ENCODE assay signal across 8 cellular contexts in genomic region chr12:116143883-116144266, GRCh38.
DNase-seq lines count a peak whose midpoint lies in the region; ATAC-seq, FAIRE-seq and TF ChIP-seq lines count a peak whose summit lies in the region.

No MANE protein-coding gene starts in this region.

- H3K9me3 ChIP-seq in keratinocyte (ENCODE audit: control insufficient read depth, low read depth, low read length) (no peaks in the 10 kb centered on the region), thyroid gland (no peaks in the 10 kb centered on the region), OCI-LY7 (ENCODE audit: low read length) (no peaks in the 10 kb centered on the region)

- H3K79me2 ChIP-seq in keratinocyte (ENCODE audit: control insufficient read depth, insufficient read depth, low read length) (peaks cover 87% of the 10 kb centered on the region), OCI-LY7 (ENCODE audit: insufficient read depth, low read depth, low read length) (no peaks in the 10 kb centered on the region)

- H3K36me3 ChIP-seq in keratinocyte (ENCODE audit: control insufficient read depth in 2 of 2, extremely low read depth in 1 of 2, insufficient read depth in 2 of 2, low read length in 2 of 2) (no peaks in the 10 kb centered on the region), thyroid gland (no peaks in the 10 kb centered on the region), OCI-LY7 (ENCODE audit: insufficient read depth, low read length) (no peaks in the 10 kb centered on the region)

- no peaks in the 10 kb centered on the region for H3K27me3 Mint-ChIP-seq in activated T-cell treated with anti-CD3 and anti-CD28 coated beads, Interleukin-2, amount 50 U/mL, for 72 hours (ENCODE audit: low read depth)
- no peaks in the 10 kb centered on the region for H3K27me3 Mint-ChIP-seq in activated CD8-positive, alpha-beta T cell treated with anti-CD3 and anti-CD28 coated beads, Interleukin-2, amount 10 ng/mL, durations not matched to agents 7 days and 5 days (ENCODE audit: low read depth)

- ATAC-seq in activated T-cell treated with anti-CD3 and anti-CD28 coated beads, Interleukin-2, amount 50 U/mL, for 72 hours (replicated peaks in 1 of 2): peak; percentile 15 to 17
- ATAC-seq in activated CD8-positive, alpha-beta T cell treated with anti-CD3 and anti-CD28 coated beads, Interleukin-2, amount 10 ng/mL, durations not matched to agents 7 days and 5 days: peak; percentile 18
- no peak for ATAC-seq in GM19395 (IDR thresholded peaks at IDR 0.05; ENCODE audit: unreplicated experiment)

- H3K4me3 ChIP-seq in keratinocyte (ENCODE audit: control insufficient read depth in 2 of 3, extremely low read depth in 1 of 3, insufficient read depth in 2 of 3, low read depth in 1 of 3, low read length in 3 of 3) (peak overlapping the region in 2 of 3 experiments; percentile 4 to 12), thyroid gland (replicated peaks in 1 of 3) (no peak overlapping the region), OCI-LY7 (ENCODE audit: low read depth, low read length, poor library complexity, severe bottlenecking) (no peak overlapping the region)

- no peaks in the 10 kb centered on the region for H3K9me3 Mint-ChIP-seq in activated T-cell treated with anti-CD3 and anti-CD28 coated beads, Interleukin-2, amount 50 U/mL, for 72 hours
- H3K9me3 Mint-ChIP-seq in activated CD8-positive, alpha-beta T cell treated with anti-CD3 and anti-CD28 coated beads, Interleukin-2, amount 10 ng/mL, durations not matched to agents 7 days and 5 days (ENCODE audit: insufficient read depth): no peaks in the 10 kb centered on the region

- H3K4me3 Mint-ChIP-seq in activated T-cell treated with anti-CD3 and anti-CD28 coated beads, Interleukin-2, amount 50 U/mL, for 72 hours: peak overlapping the region; percentile 13 to 81
- H3K4me3 Mint-ChIP-seq in activated CD8-positive, alpha-beta T cell treated with anti-CD3 and anti-CD28 coated beads, Interleukin-2, amount 10 ng/mL, durations not matched to agents 7 days and 5 days: no peak overlapping the region

- intact Hi-C loops in thyroid gland (cut with DNase I) (no loop called here), OCI-LY7 (cut with micrococcal nuclease; ENCODE audit: unreplicated experiment) (loop anchor here (5.0 kb wide), 1 partner anchor 453 kb away; no protein-coding TSS in a partner anchor)

- no peaks in the 10 kb centered on the region for H3K9me2 ChIP-seq in OCI-LY7 (ENCODE audit: insufficient read depth, low read length)

- H3K4me1 ChIP-seq in keratinocyte (ENCODE audit: control insufficient read depth, extremely low read depth, insufficient read depth, low read length) (peaks cover 35% of the 10 kb centered on the region), thyroid gland (peaks cover 24 to 38% of the 10 kb centered on the region in 2 donors), OCI-LY7 (ENCODE audit: insufficient read depth, low read length, poor library complexity, severe bottlenecking) (peaks cover 8% of the 10 kb centered on the region)

- POLR2A ChIA-PET in activated CD8-positive, alpha-beta T cell treated with anti-CD3 and anti-CD28 coated beads, Interleukin-2, amount 10 ng/mL, durations not matched to agents 7 days and 5 days (lab: Charles Lee): no interaction called here
- POLR2A ChIA-PET in OCI-LY7 (lab: Charles Lee): interaction anchor here (0.7 to 1.3 kb wide), 3 partner anchors 13 to 483 kb away, joined by 3 to 6 read pairs (median 3); no protein-coding TSS in a partner anchor

- H4K20me1 ChIP-seq in keratinocyte (ENCODE audit: control insufficient read depth, extremely low read depth, insufficient read depth, low read length) (no peaks in the 10 kb centered on the region), OCI-LY7 (ENCODE audit: insufficient read depth, low read length) (peaks cover 15% of the 10 kb centered on the region)

- H3K36me3 Mint-ChIP-seq in activated T-cell treated with anti-CD3 and anti-CD28 coated beads, Interleukin-2, amount 50 U/mL, for 72 hours (ENCODE audit: insufficient read depth in 2 of 2): no peaks in the 10 kb centered on the region
- H3K36me3 Mint-ChIP-seq in activated CD8-positive, alpha-beta T cell treated with anti-CD3 and anti-CD28 coated beads, Interleukin-2, amount 10 ng/mL, durations not matched to agents 7 days and 5 days (ENCODE audit: low read depth): no peaks in the 10 kb centered on the region

- BruUV-seq in OCI-LY7 (replicated peaks; lab: Mats Ljungman, UMichigan): no TSS peak

- peaks cover 2% of the 10 kb centered on the region for H3K9me1 ChIP-seq in keratinocyte (ENCODE audit: control insufficient read depth, extremely low read depth, insufficient read depth, low read length)

- no peak for TF ChIP-seq POLR2A in thyroid gland (IDR thresholded peaks at IDR 0.05)

- peak overlapping the region; percentile 68 for H3K27ac ChIP-seq in keratinocyte (ENCODE audit: control insufficient read depth, insufficient read depth, low read length)
- H3K27ac ChIP-seq in thyroid gland: peak overlapping the region in 2 of 3 donors; percentile 32 to 41
- no peak overlapping the region for H3K27ac ChIP-seq in OCI-LY7 (ENCODE audit: low read depth, low read length, poor library complexity, severe bottlenecking)

- H3K27ac Mint-ChIP-seq in activated T-cell treated with anti-CD3 and anti-CD28 coated beads, Interleukin-2, amount 50 U/mL, for 72 hours: peak overlapping the region; percentile 95
- H3K27ac Mint-ChIP-seq in activated CD8-positive, alpha-beta T cell treated with anti-CD3 and anti-CD28 coated beads, Interleukin-2, amount 10 ng/mL, durations not matched to agents 7 days and 5 days: peak overlapping the region; percentile 10

- peaks cover 53% of the 10 kb centered on the region for H3K4me1 Mint-ChIP-seq in activated T-cell treated with anti-CD3 and anti-CD28 coated beads, Interleukin-2, amount 50 U/mL, for 72 hours (ENCODE audit: low read depth)
- H3K4me1 Mint-ChIP-seq in activated CD8-positive, alpha-beta T cell treated with anti-CD3 and anti-CD28 coated beads, Interleukin-2, amount 10 ng/mL, durations not matched to agents 7 days and 5 days (ENCODE audit: low read depth): peaks cover 43% of the 10 kb centered on the region

- no peak for DNase-seq in activated T-cell treated with anti-CD3 and anti-CD28 coated beads, Interleukin-2, amount 50 U/mL, for 72 hours
- no peak for DNase-seq in activated T-cell treated with anti-CD3 and anti-CD28 coated beads, Interleukin-2, amount 50 U/mL, for 1 hour
- no peak for DNase-seq in activated CD8-positive, alpha-beta T cell treated with anti-CD3 and anti-CD28 coated beads, Interleukin-2, amount 10 ng/mL, durations not matched to agents 7 days and 5 days
- DNase-seq in keratinocyte (ENCODE audit: low read depth, low spot score): no peak
- no peak for DNase-seq in thyroid gland
- DNase-seq in OCI-LY7 (ENCODE audit: low spot score): no peak
- no peak for DNase-seq in Ammon's horn (ENCODE audit: low spot score)

- FAIRE-seq in keratinocyte (lab: Jason Lieb, UNC): peak; percentile 57

- TF ChIP-seq CTCF in keratinocyte (optimal IDR thresholded peaks at IDR 0.05 in 1 of 3, IDR thresholded peaks at IDR 0.05 in 1 of 3, conservative IDR thresholded peaks at IDR 0.05 in 1 of 3; ENCODE audit: extremely low read depth in 1 of 3, insufficient read depth in 2 of 3, low read length in 3 of 3) (no peak), thyroid gland (IDR thresholded peaks at IDR 0.05) (no peak), OCI-LY7 (conservative IDR thresholded peaks at IDR 0.05; ENCODE audit: low read length) (no peak)

- dilution Hi-C loops in keratinocyte (cut with MboI; ENCODE audit: extremely low pct_ligation_motif_present, low sequenced_read_pairs): no loop called here

- 62 to 73% methylated on average over 1 of the region's 1 CpG for WGBS in thyroid gland, 2 donors

- H3K4me2 ChIP-seq in keratinocyte (ENCODE audit: control insufficient read depth, extremely low read depth, insufficient read depth, low read depth, low read length) (peak overlapping the region; percentile 69), OCI-LY7 (ENCODE audit: low read length) (no peak overlapping the region)

- no peak overlapping the region for H2AFZ ChIP-seq in keratinocyte (ENCODE audit: control insufficient read depth, low read length)
- H2AFZ ChIP-seq in OCI-LY7 (ENCODE audit: low read length): no peak overlapping the region

- no peak overlapping the region for H3K9ac ChIP-seq in keratinocyte (ENCODE audit: control insufficient read depth, extremely low read depth, insufficient read depth, low read length)

- H3K27me3 ChIP-seq in keratinocyte (ENCODE audit: control insufficient read depth, extremely low read depth, insufficient read depth, low read length) (no peaks in the 10 kb centered on the region), thyroid gland (no peaks in the 10 kb centered on the region)

- CTCF ChIA-PET in activated CD8-positive, alpha-beta T cell treated with anti-CD3 and anti-CD28 coated beads, Interleukin-2, amount 10 ng/mL, durations not matched to agents 7 days and 5 days (lab: Charles Lee): interaction anchor here (1.6 to 3.4 kb wide), 2 partner anchors 92 to 132 kb away, joined by 3 to 22 read pairs; no protein-coding TSS in a partner anchor
- CTCF ChIA-PET in OCI-LY7 (lab: Charles Lee; ENCODE audit: unreplicated experiment): no interaction called here

Comparison
In these comparisons a context has a peak if more than half of its experiments do, and no peak if none do; other contexts are left out.
1. H3K4me3 ChIP-seq: peak in keratinocyte (2 of 3); none in thyroid gland (0 of 3) and OCI-LY7 (single experiment).